In genomic region chr10:23096814-23097549, GRCh38 we compare ENCODE assay signal across 8 cellular contexts. TPM values are rescaled to one million over a fixed set of nuclear protein-coding genes. Genes with fewer than 3 reads are reported as not detected.
DNase-seq lines count a peak whose midpoint lies in the region; ATAC-seq and TF ChIP-seq lines count a peak whose summit lies in the region.

No MANE protein-coding gene starts in this region.

- no peak for ATAC-seq in GM21528 (IDR thresholded peaks at IDR 0.05; ENCODE audit: low FRiP score, unreplicated experiment)

- no peaks in the 10 kb centered on the region for H3K36me3 ChIP-seq in SK-N-MC (ENCODE audit: insufficient read depth, low read length)
- no peaks in the 10 kb centered on the region for H3K36me3 ChIP-seq in fibroblast of lung (ENCODE audit: control insufficient read depth, insufficient read depth, low read length)

- H3K27me3 ChIP-seq in fibroblast of lung (ENCODE audit: control insufficient read depth, insufficient read depth, low read length), result no peaks in the 10 kb centered on the region

- H4K20me1 ChIP-seq in fibroblast of lung (ENCODE audit: control insufficient read depth, extremely low read depth, insufficient read depth, low read length), result no peaks in the 10 kb centered on the region

- no peak overlapping the region for H2AFZ ChIP-seq in fibroblast of lung (ENCODE audit: low read length)

- H3K36me3 Mint-ChIP-seq in activated CD4-positive, alpha-beta T cell treated with anti-CD3 and anti-CD28 coated beads, Interleukin-2, amount 10 ng/mL, durations not matched to agents 24 days and 14 days (ENCODE audit: low read depth), result peaks cover 11% of the 10 kb centered on the region

- peak; percentile 62 for DNase-seq in activated CD4-positive, alpha-beta T cell treated with anti-CD3 and anti-CD28 coated beads, Interleukin-2, amount 10 ng/mL, durations not matched to agents 24 days and 14 days
- DNase-seq in activated CD4-positive, alpha-beta T cell treated with anti-CD3 and anti-CD28 coated beads for 4 hours, result no peak
- DNase-seq in SK-N-MC (ENCODE audit: low read depth, low spot score) (peak; percentile 47), fibroblast of lung (ENCODE audit: low read depth in 2 of 2) (peak; percentile 94 to 98), skeletal muscle cell (ENCODE audit: low read depth) (peak; percentile 60), GOT3 (lab: John Stamatoyannopoulos, UW) (no peak), dedifferentiated amniotic fluid mesenchymal stem cell (ENCODE audit: extremely low spot score) (no peak)

- peaks cover 14% of the 10 kb centered on the region for H3K27me3 Mint-ChIP-seq in activated CD4-positive, alpha-beta T cell treated with anti-CD3 and anti-CD28 coated beads, Interleukin-2, amount 10 ng/mL, durations not matched to agents 24 days and 14 days

- peaks cover 4% of the 10 kb centered on the region for H3K4me1 ChIP-seq in fibroblast of lung (ENCODE audit: control insufficient read depth, extremely low read depth, insufficient read depth, low read length)

- TF ChIP-seq CTCF in fibroblast of lung (conservative IDR thresholded peaks at IDR 0.05 in 1 of 2, IDR thresholded peaks at IDR 0.05 in 1 of 2; ENCODE audit: low read depth in 1 of 2, low read length in 2 of 2), result no peak

- H3K27ac ChIP-seq in SK-N-MC (peak overlapping the region; percentile 7; the same call in 1 of the 2 replicates), fibroblast of lung (ENCODE audit: insufficient read depth, low read length) (peak overlapping the region; percentile 79)

- peak overlapping the region; percentile 85 for H3K4me2 ChIP-seq in fibroblast of lung (ENCODE audit: extremely low read depth, insufficient read depth, low read length)

- H3K27ac Mint-ChIP-seq in activated CD4-positive, alpha-beta T cell treated with anti-CD3 and anti-CD28 coated beads, Interleukin-2, amount 10 ng/mL, durations not matched to agents 24 days and 14 days, result peak overlapping the region; percentile 93

- H3K9me3 ChIP-seq in SK-N-MC (ENCODE audit: low read depth, low read length) (no peaks in the 10 kb centered on the region), fibroblast of lung (ENCODE audit: control insufficient read depth, insufficient read depth, low read depth, low read length) (no peaks in the 10 kb centered on the region)

- H3K79me2 ChIP-seq in fibroblast of lung (ENCODE audit: control insufficient read depth, insufficient read depth, low read length), result peaks cover 6% of the 10 kb centered on the region

- peaks cover 21% of the 10 kb centered on the region for H3K9me3 Mint-ChIP-seq in activated CD4-positive, alpha-beta T cell treated with anti-CD3 and anti-CD28 coated beads, Interleukin-2, amount 10 ng/mL, durations not matched to agents 24 days and 14 days

- no peak overlapping the region for H3K9ac ChIP-seq in SK-N-MC (ENCODE audit: insufficient read length)
- no peak overlapping the region for H3K9ac ChIP-seq in fibroblast of lung (ENCODE audit: insufficient read depth, low read length)

- H3K4me3 Mint-ChIP-seq in activated CD4-positive, alpha-beta T cell treated with anti-CD3 and anti-CD28 coated beads, Interleukin-2, amount 10 ng/mL, durations not matched to agents 24 days and 14 days, result peak overlapping the region; percentile 89

- intact Hi-C loops in activated CD4-positive, alpha-beta T cell treated with anti-CD3 and anti-CD28 coated beads, Interleukin-2, amount 10 ng/mL, durations not matched to agents 24 days and 14 days (cut with micrococcal nuclease), result loop anchor here (5.0 to 10.0 kb wide), 7 partner anchors 340 to 1918 kb away; partner anchors contain the start of genes ARHGAP21, DNAJC1, ENKUR and OTUD1

- peak overlapping the region; percentile 79 for H3K4me3 ChIP-seq in SK-N-MC
- H3K4me3 ChIP-seq in fibroblast of lung (replicated peaks in 1 of 4; ENCODE audit: control extremely low read depth in 1 of 4, insufficient read depth in 1 of 4, low read depth in 3 of 4, low read length in 4 of 4), result peak overlapping the region; percentile 54 to 88 (median 62)
- peak overlapping the region; percentile 67 for H3K4me3 ChIP-seq in skeletal muscle cell (ENCODE audit: low read depth, low read length)

- peaks cover 49% of the 10 kb centered on the region for H3K4me1 Mint-ChIP-seq in activated CD4-positive, alpha-beta T cell treated with anti-CD3 and anti-CD28 coated beads, Interleukin-2, amount 10 ng/mL, durations not matched to agents 24 days and 14 days

RNA-seq across cellular contexts. Expression of gene MSRB2, which starts 1.6 kb away (rescaled TPM):
- 3.3 and 3.9 TPM in 2 replicates for total RNA-seq in activated CD4-positive, alpha-beta T cell treated with anti-CD3 and anti-CD28 coated beads, Interleukin-2, amount 10 ng/mL, durations not matched to agents 24 days and 14 days
- total RNA-seq in fibroblast of lung, result 16.9 and 19.0 TPM in 2 replicates
- polyA plus RNA-seq in fibroblast of lung, result 31.9 and 33.0 TPM in 2 replicates
- 32.6 and 35.9 TPM in 2 replicates for polyA plus RNA-seq in fibroblast of lung (2012)
- 2.4 and 25.0 TPM in 2 replicates for polyA minus RNA-seq in fibroblast of lung (ENCODE audit: low replicate concordance)

Comparison
In these comparisons a context has a peak if more than half of its experiments do, and no peak if none do; other contexts are left out.
1. DNase-seq: peak in activated CD4-positive, alpha-beta T cell treated with anti-CD3 and anti-CD28 coated beads, Interleukin-2, amount 10 ng/mL, durations not matched to agents 24 days and 14 days (single experiment), SK-N-MC (single experiment), fibroblast of lung (2 of 2) and skeletal muscle cell (single experiment); none in activated CD4-positive, alpha-beta T cell treated with anti-CD3 and anti-CD28 coated beads for 4 hours (0 of 2), GOT3 (single experiment) and dedifferentiated amniotic fluid mesenchymal stem cell (single experiment).
2. Peak in every context shown above with its lines, with median percentiles within 50 percentile points of each other: H3K4me3 ChIP-seq.